In genomic region chr18:48937869-48938750, GRCh38 we compare ENCODE assay signal across 1 cellular context.
TF ChIP-seq lines count a peak whose summit lies in the region.

No MANE protein-coding gene starts in this region.

TF ChIP-seq in GM12878, 131 proteins besides CTCF, POLR2A, EP300 and RAD21:
- TF ChIP-seq HSF1 (IDR thresholded peaks at IDR 0.05; ENCODE audit: low read depth, low read length) (no peak), KDM1A (IDR thresholded peaks at IDR 0.05; ENCODE audit: borderline replicate concordance) (no peak), SMARCA5 (IDR thresholded peaks at IDR 0.05) (no peak), CREM (IDR thresholded peaks at IDR 0.05; ENCODE audit: low read depth) (no peak), RCOR1 (conservative IDR thresholded peaks at IDR 0.05; ENCODE audit: low read depth, low read length) (no peak), JUND (IDR thresholded peaks at IDR 0.05; ENCODE audit: low read depth, low read length) (no peak), POLR2AphosphoS5 (IDR thresholded peaks at IDR 0.05; ENCODE audit: low read length) (no peak)
